16 cellular contexts compared by ENCODE assay signal in the genomic region with DNA sequence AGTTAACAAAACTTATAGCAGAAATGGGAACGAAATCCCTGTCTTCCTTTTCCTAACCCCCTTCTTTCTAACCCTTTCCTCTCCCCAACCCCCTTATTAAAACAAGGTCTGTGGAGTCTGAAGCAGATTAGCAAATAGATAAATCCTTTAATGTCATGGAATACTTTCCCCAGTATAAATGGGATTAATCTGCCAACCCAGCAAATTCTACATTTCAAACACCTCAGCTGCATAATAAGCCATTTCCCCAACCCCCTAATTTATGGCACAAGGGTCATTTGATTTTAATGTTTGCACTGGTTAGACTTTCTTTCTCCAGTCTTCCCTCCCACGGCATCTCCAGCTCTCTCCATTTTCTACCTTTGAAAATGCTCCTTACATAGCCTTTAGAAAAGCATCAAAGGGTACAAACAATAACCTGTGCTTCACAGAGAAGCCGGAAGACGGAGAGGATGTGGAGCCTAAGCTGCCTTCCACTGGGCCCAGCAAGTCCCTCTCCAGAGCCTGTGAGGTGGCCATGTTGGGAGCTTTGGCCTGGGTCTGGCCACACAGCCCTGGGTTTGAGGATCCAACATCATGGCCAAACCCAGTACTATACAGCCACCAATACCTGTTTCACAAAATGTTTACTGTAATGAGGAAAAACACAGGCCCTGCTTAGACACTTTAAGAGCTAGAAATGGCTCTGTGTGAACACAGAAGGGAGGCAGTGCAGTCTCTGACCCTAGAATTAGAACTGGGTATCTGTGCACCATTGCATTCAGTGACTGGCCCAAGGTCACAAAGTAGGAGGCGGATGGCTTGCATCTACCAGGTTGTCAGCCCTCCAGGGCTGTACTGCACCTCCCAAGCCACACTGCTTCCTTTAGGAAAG. TPM values are rescaled to one million over a fixed set of nuclear protein-coding genes. Genes with fewer than 3 reads are reported as not detected.
DNase-seq lines count a peak whose midpoint lies in the region; ATAC-seq and TF ChIP-seq lines count a peak whose summit lies in the region.
"Had no signal": no experiment of that assay in that cellular context is flagged by ENCODE, and none has a peak within 500 bp of the region (broad histone marks: within the 10 kb centered on the region; RNA-seq: fewer than 3 reads in every experiment).

No MANE protein-coding gene starts in this region.

- H3K9me3 Mint-ChIP-seq in activated naive CD8-positive, alpha-beta T cell treated with anti-CD3 and anti-CD28 coated beads, Interleukin-2, amount 50 U/mL, for 24 hours, result peaks cover 9% of the 10 kb centered on the region
- H3K9me3 Mint-ChIP-seq in activated naive CD8-positive, alpha-beta T cell treated with anti-CD3 and anti-CD28 coated beads for 36 hours, result peaks cover 1% of the 10 kb centered on the region
- no peaks in the 10 kb centered on the region for H3K9me3 Mint-ChIP-seq in activated CD8-positive, alpha-beta T cell treated with anti-CD3 and anti-CD28 coated beads, Interleukin-2, amount 10 ng/mL, durations not matched to agents 7 days and 5 days (ENCODE audit: insufficient read depth)

- H3K27ac Mint-ChIP-seq in activated naive CD8-positive, alpha-beta T cell treated with anti-CD3 and anti-CD28 coated beads, Interleukin-2, amount 50 U/mL, for 24 hours, result no peak overlapping the region
- H3K27ac Mint-ChIP-seq in activated naive CD8-positive, alpha-beta T cell treated with anti-CD3 and anti-CD28 coated beads for 36 hours, result no peak overlapping the region
- H3K27ac Mint-ChIP-seq in activated CD8-positive, alpha-beta T cell treated with anti-CD3 and anti-CD28 coated beads, Interleukin-2, amount 10 ng/mL, durations not matched to agents 7 days and 5 days, result no peak overlapping the region

- peaks cover 6% of the 10 kb centered on the region for H3K27me3 Mint-ChIP-seq in activated naive CD8-positive, alpha-beta T cell treated with anti-CD3 and anti-CD28 coated beads, Interleukin-2, amount 50 U/mL, for 24 hours
- H3K27me3 Mint-ChIP-seq in activated naive CD8-positive, alpha-beta T cell treated with anti-CD3 and anti-CD28 coated beads for 36 hours, result no peaks in the 10 kb centered on the region
- H3K27me3 Mint-ChIP-seq in activated CD8-positive, alpha-beta T cell treated with anti-CD3 and anti-CD28 coated beads, Interleukin-2, amount 10 ng/mL, durations not matched to agents 7 days and 5 days (ENCODE audit: low read depth), result peaks cover 11% of the 10 kb centered on the region

- no peak overlapping the region for H3K4me3 Mint-ChIP-seq in activated naive CD8-positive, alpha-beta T cell treated with anti-CD3 and anti-CD28 coated beads, Interleukin-2, amount 50 U/mL, for 24 hours
- no peak overlapping the region for H3K4me3 Mint-ChIP-seq in activated naive CD8-positive, alpha-beta T cell treated with anti-CD3 and anti-CD28 coated beads for 36 hours
- no peak overlapping the region for H3K4me3 Mint-ChIP-seq in activated CD8-positive, alpha-beta T cell treated with anti-CD3 and anti-CD28 coated beads, Interleukin-2, amount 10 ng/mL, durations not matched to agents 7 days and 5 days

- POLR2A ChIA-PET in activated CD8-positive, alpha-beta T cell treated with anti-CD3 and anti-CD28 coated beads, Interleukin-2, amount 10 ng/mL, durations not matched to agents 7 days and 5 days (lab: Charles Lee), result no interaction called here

- H3K9me3 ChIP-seq in RWPE2 (ENCODE audit: severe bottlenecking) (no peaks in the 10 kb centered on the region), hepatocyte (ENCODE audit: low read depth) (no peaks in the 10 kb centered on the region), subcutaneous abdominal adipose tissue (ENCODE audit: control insufficient read depth in 5 of 5, low read length in 5 of 5) (no peaks in the 10 kb centered on the region)
- H3K9me3 ChIP-seq: prostate gland, upper lobe of right lung had no signal

- no peak overlapping the region for H2AFZ ChIP-seq in hepatocyte

- no peaks in the 10 kb centered on the region for H3K4me1 Mint-ChIP-seq in activated naive CD8-positive, alpha-beta T cell treated with anti-CD3 and anti-CD28 coated beads, Interleukin-2, amount 50 U/mL, for 24 hours
- H3K4me1 Mint-ChIP-seq in activated naive CD8-positive, alpha-beta T cell treated with anti-CD3 and anti-CD28 coated beads for 36 hours, result no peaks in the 10 kb centered on the region
- H3K4me1 Mint-ChIP-seq in activated CD8-positive, alpha-beta T cell treated with anti-CD3 and anti-CD28 coated beads, Interleukin-2, amount 10 ng/mL, durations not matched to agents 7 days and 5 days (ENCODE audit: low read depth), result no peaks in the 10 kb centered on the region

- ATAC-seq in activated naive CD8-positive, alpha-beta T cell treated with anti-CD3 and anti-CD28 coated beads, Interleukin-2, amount 50 U/mL, for 24 hours, result peak; percentile 20
- ATAC-seq in RWPE2 (ENCODE audit: low read depth), result peak; percentile 49
- ATAC-seq in GM19452 (IDR thresholded peaks at IDR 0.05; ENCODE audit: unreplicated experiment), result no peak
- no peak for ATAC-seq in activated CD8-positive, alpha-beta T cell treated with anti-CD3 and anti-CD28 coated beads, Interleukin-2, amount 10 ng/mL, durations not matched to agents 7 days and 5 days

- DNase-seq in activated naive CD8-positive, alpha-beta T cell treated with anti-CD3 and anti-CD28 coated beads, Interleukin-2, amount 50 U/mL, for 24 hours, result no peak
- DNase-seq in activated naive CD8-positive, alpha-beta T cell treated with anti-CD3 and anti-CD28 coated beads for 36 hours, result no peak
- no peak for DNase-seq in RWPE2 (ENCODE audit: low spot score)
- no peak for DNase-seq in hepatocyte (ENCODE audit: low spot score)
- no peak for DNase-seq in HPDE6-E6E7 (ENCODE audit: extremely low spot score)
- no peak for DNase-seq in activated CD8-positive, alpha-beta T cell treated with anti-CD3 and anti-CD28 coated beads, Interleukin-2, amount 10 ng/mL, durations not matched to agents 7 days and 5 days
- DNase-seq: activated naive CD4-positive, alpha-beta T cell; effector CD8-positive, alpha-beta T cell; NCI-H146; stimulated activated CD4-positive, alpha-beta T cell treated with anti-CD3 and anti-CD28 coated beads, Interleukin-2, amount 100 ng/mL, for 48 hours; upper lobe of right lung had no signal

- no peak overlapping the region for H3K4me3 ChIP-seq in RWPE2 (ENCODE audit: severe bottlenecking)
- no peak overlapping the region for H3K4me3 ChIP-seq in hepatocyte
- no peak overlapping the region for H3K4me3 ChIP-seq in subcutaneous abdominal adipose tissue (ENCODE audit: low read depth in 1 of 5, low read length in 5 of 5)
- H3K4me3 ChIP-seq: prostate gland, upper lobe of right lung had no signal

- no peaks in the 10 kb centered on the region for H3K79me2 ChIP-seq in hepatocyte

- H3K27me3 ChIP-seq in RWPE2 (ENCODE audit: insufficient read depth, poor library complexity, severe bottlenecking), result no peaks in the 10 kb centered on the region
- H3K27me3 ChIP-seq in hepatocyte, result no peaks in the 10 kb centered on the region
- H3K27me3 ChIP-seq in subcutaneous abdominal adipose tissue (ENCODE audit: control insufficient read depth in 5 of 5, insufficient read depth in 4 of 5, low read length in 5 of 5), result no peaks in the 10 kb centered on the region
- H3K27me3 ChIP-seq: upper lobe of right lung had no signal

- no peaks in the 10 kb centered on the region for H3K9me2 ChIP-seq in hepatocyte (replicated peaks; ENCODE audit: insufficient read depth)

- H3K4me1 ChIP-seq in RWPE2 (ENCODE audit: insufficient read depth, poor library complexity, severe bottlenecking) (peaks cover 14% of the 10 kb centered on the region), hepatocyte (ENCODE audit: insufficient read depth) (no peaks in the 10 kb centered on the region), subcutaneous abdominal adipose tissue (ENCODE audit: control insufficient read depth in 5 of 5, insufficient read depth in 5 of 5, low read length in 5 of 5) (peaks cover 0 to 34% (median 0%) of the 10 kb centered on the region in 5 donors)
- H3K4me1 ChIP-seq: upper lobe of right lung had no signal

- no peak for TF ChIP-seq CTCF in RWPE2 (IDR thresholded peaks at IDR 0.05; ENCODE audit: poor library complexity, severe bottlenecking)
- no peak for TF ChIP-seq CTCF in hepatocyte (IDR thresholded peaks at IDR 0.05; ENCODE audit: poor library complexity)

- H4K20me1 ChIP-seq in hepatocyte (ENCODE audit: insufficient read depth, poor library complexity, severe bottlenecking), result no peaks in the 10 kb centered on the region

- H3K27ac ChIP-seq in RWPE2 (ENCODE audit: poor library complexity, severe bottlenecking) (peak overlapping the region; percentile 53), hepatocyte (peak overlapping the region; percentile 33), subcutaneous abdominal adipose tissue (ENCODE audit: low read depth, low read length) (peak overlapping the region; percentile 71)
- H3K27ac ChIP-seq: KMS-11, prostate gland, upper lobe of right lung had no signal

- H3K4me2 ChIP-seq in hepatocyte, result no peak overlapping the region
- H3K4me2 ChIP-seq: KMS-11 had no signal

- CTCF ChIA-PET in activated CD8-positive, alpha-beta T cell treated with anti-CD3 and anti-CD28 coated beads, Interleukin-2, amount 10 ng/mL, durations not matched to agents 7 days and 5 days (lab: Charles Lee), result no interaction called here

- 82% methylated on average over 5 of the region's 5 CpGs for WGBS in hepatocyte (ENCODE audit: low lambda C conversion rate, missing lambda C conversion rate)

- H3K9ac ChIP-seq in subcutaneous abdominal adipose tissue (ENCODE audit: low read length in 5 of 5), result peak overlapping the region in 1 of 5 donors; percentile 11
- H3K9ac ChIP-seq: KMS-11 had no signal

- H3K36me3 ChIP-seq in RWPE2 (ENCODE audit: low read depth) (no peaks in the 10 kb centered on the region), hepatocyte (replicated peaks; ENCODE audit: insufficient read depth, low read depth) (no peaks in the 10 kb centered on the region), subcutaneous abdominal adipose tissue (ENCODE audit: control insufficient read depth in 5 of 5, insufficient read depth in 5 of 5, low read length in 5 of 5) (no peaks in the 10 kb centered on the region)
- H3K36me3 ChIP-seq: prostate gland, upper lobe of right lung had no signal

- H3K36me3 Mint-ChIP-seq in activated naive CD8-positive, alpha-beta T cell treated with anti-CD3 and anti-CD28 coated beads, Interleukin-2, amount 50 U/mL, for 24 hours (ENCODE audit: low read depth), result no peaks in the 10 kb centered on the region
- H3K36me3 Mint-ChIP-seq in activated naive CD8-positive, alpha-beta T cell treated with anti-CD3 and anti-CD28 coated beads for 36 hours, result no peaks in the 10 kb centered on the region
- no peaks in the 10 kb centered on the region for H3K36me3 Mint-ChIP-seq in activated CD8-positive, alpha-beta T cell treated with anti-CD3 and anti-CD28 coated beads, Interleukin-2, amount 10 ng/mL, durations not matched to agents 7 days and 5 days (ENCODE audit: low read depth)

RNA-seq across cellular contexts. Expression of gene SPRY1, which starts 56.9 kb away (rescaled TPM):
- 10 to 100 TPM; 91.1 to 93.0 TPM for total RNA-seq in activated naive CD8-positive, alpha-beta T cell treated with anti-CD3 and anti-CD28 coated beads for 36 hours
- 37.7 and 43.9 TPM in 2 replicates for total RNA-seq in hepatocyte
- 36.7 and 40.1 TPM in 2 replicates for polyA plus RNA-seq in hepatocyte
- total RNA-seq in activated CD8-positive, alpha-beta T cell treated with anti-CD3 and anti-CD28 coated beads, Interleukin-2, amount 10 ng/mL, durations not matched to agents 7 days and 5 days, result 10 to 100 TPM; 50.7 to 53.2 TPM
- total RNA-seq: A172 had no signal

Comparison
In these comparisons a context has a peak if more than half of its experiments do, and no peak if none do; other contexts are left out.
1. ATAC-seq: peak in activated naive CD8-positive, alpha-beta T cell treated with anti-CD3 and anti-CD28 coated beads, Interleukin-2, amount 50 U/mL, for 24 hours (single experiment) and RWPE2 (single experiment); none in GM19452 (single experiment) and activated CD8-positive, alpha-beta T cell treated with anti-CD3 and anti-CD28 coated beads, Interleukin-2, amount 10 ng/mL, durations not matched to agents 7 days and 5 days (single experiment).
2. Peak in every context shown above with its lines, with median percentiles within 50 percentile points of each other: H3K27ac ChIP-seq.